ENCODE assay signal across 8 cellular contexts in the genomic region with DNA sequence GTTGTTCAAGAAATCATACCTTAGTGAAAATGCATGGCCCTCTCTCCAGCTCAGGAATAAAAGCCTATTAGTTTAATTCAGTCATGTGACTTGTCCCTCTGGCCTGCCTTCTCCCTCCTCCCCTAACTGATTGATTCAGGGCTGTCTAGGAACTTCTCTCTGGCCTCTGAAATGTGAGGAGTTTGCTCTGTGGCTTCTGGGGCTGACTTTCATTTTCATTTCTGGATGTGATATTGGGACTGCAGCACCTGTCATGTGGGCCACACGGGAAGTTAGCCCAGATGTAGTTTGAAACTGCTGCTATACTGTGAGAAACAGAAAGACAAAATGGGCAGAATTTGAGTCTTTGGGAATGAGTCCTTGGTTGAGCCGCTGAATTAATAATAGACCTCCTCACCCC. TPM values are rescaled to one million over a fixed set of nuclear protein-coding genes. Genes with fewer than 3 reads are reported as not detected.
DNase-seq lines count a peak whose midpoint lies in the region; ATAC-seq and TF ChIP-seq lines count a peak whose summit lies in the region.

No MANE protein-coding gene starts in this region.

- peak overlapping the region; percentile 86 to 96 (median 91) for H3K27ac Mint-ChIP-seq in IgD-negative memory B cell
- peak overlapping the region; percentile 89 for H3K27ac Mint-ChIP-seq in activated B cell treated with CpG ODN at 0.5 μM for 24 hours

- H3K4me3 Mint-ChIP-seq in IgD-negative memory B cell (peak overlapping the region; percentile 54 to 88 (median 72)), activated B cell treated with CpG ODN at 0.5 μM for 24 hours (peak overlapping the region; percentile 76)

- H3K36me3 ChIP-seq in endocrine pancreas (ENCODE audit: control insufficient read depth, insufficient read depth, low read length) (no peaks in the 10 kb centered on the region), spleen (peaks cover 0 to 9% (median 0%) of the 10 kb centered on the region in 6 donors), aorta (ENCODE audit: control insufficient read depth in 1 of 2, insufficient read depth in 2 of 2, low read length in 1 of 2) (no peaks in the 10 kb centered on the region)

- no peak for TF ChIP-seq POLR2A in spleen (IDR thresholded peaks at IDR 0.05)

- H3K27me3 Mint-ChIP-seq in IgD-negative memory B cell (no peaks in the 10 kb centered on the region), activated B cell treated with CpG ODN at 0.5 μM for 24 hours (no peaks in the 10 kb centered on the region)

- WGBS in spleen, 5 donors = 14 to 23% (median 19%) methylated on average over 2 of the region's 2 CpGs
- WGBS in aorta, 2 donors = 63 to 77% methylated on average over 2 of the region's 2 CpGs

- H3K27ac ChIP-seq in spleen = peak overlapping the region in 7 of 8 donors; percentile 52 to 80 (median 69)
- H3K27ac ChIP-seq in aorta (ENCODE audit: low read depth in 1 of 2, low read length in 2 of 2) = no peak overlapping the region

- DNase-seq in activated B cell treated with CpG ODN at 0.5 μM for 24 hours (no peak), spleen (no peak), NCI-H1105 (lab: John Stamatoyannopoulos, UW) (no peak), aorta (no peak)

- no peak overlapping the region for H3K9ac ChIP-seq in endocrine pancreas (ENCODE audit: control insufficient read depth, insufficient read depth, low read length)

- H3K9me3 Mint-ChIP-seq in IgD-negative memory B cell = no peaks in the 10 kb centered on the region
- H3K9me3 Mint-ChIP-seq in activated B cell treated with CpG ODN at 0.5 μM for 24 hours = no peaks in the 10 kb centered on the region

- H3K9me3 ChIP-seq in endocrine pancreas (ENCODE audit: control insufficient read depth, low read length) = no peaks in the 10 kb centered on the region
- H3K9me3 ChIP-seq in spleen = no peaks in the 10 kb centered on the region
- no peaks in the 10 kb centered on the region for H3K9me3 ChIP-seq in aorta (ENCODE audit: control insufficient read depth, low read length)

- H3K27me3 ChIP-seq in endocrine pancreas (ENCODE audit: control insufficient read depth, insufficient read depth, low read length) (no peaks in the 10 kb centered on the region), spleen (replicated peaks in 1 of 7) (no peaks in the 10 kb centered on the region), aorta (ENCODE audit: control insufficient read depth in 1 of 2, insufficient read depth in 2 of 2, low read length in 1 of 2) (no peaks in the 10 kb centered on the region)

- ATAC-seq in GM21528 (IDR thresholded peaks at IDR 0.05; ENCODE audit: low FRiP score, unreplicated experiment) = peak; percentile 97
- ATAC-seq in activated B cell treated with CpG ODN at 0.5 μM for 24 hours (ENCODE audit: low read depth) = peak; percentile 94
- ATAC-seq in aorta (ENCODE audit: low FRiP score) = no peak

- TF ChIP-seq CTCF in activated B cell treated with CpG ODN at 0.5 μM for 24 hours (IDR thresholded peaks at IDR 0.05) (no peak), spleen (IDR thresholded peaks at IDR 0.05 in 8 of 11, conservative IDR thresholded peaks at IDR 0.05 in 3 of 11) (no peak)

- H3K4me3 ChIP-seq in GM08714 (ENCODE audit: low read length) (peak overlapping the region; percentile 55), endocrine pancreas (ENCODE audit: control insufficient read depth, insufficient read depth, low read length) (peak overlapping the region; percentile 78), spleen (peak overlapping the region in 4 of 8 donors; percentile 5 to 51 (median 15)), aorta (ENCODE audit: low read length in 2 of 2) (no peak overlapping the region)

- H3K4me1 Mint-ChIP-seq in IgD-negative memory B cell = peaks cover 31 to 59% (median 44%) of the 10 kb centered on the region in 3 donors
- peaks cover 68% of the 10 kb centered on the region for H3K4me1 Mint-ChIP-seq in activated B cell treated with CpG ODN at 0.5 μM for 24 hours

- CTCF ChIA-PET in activated B cell treated with CpG ODN at 0.5 μM for 24 hours (lab: Charles Lee) = interaction anchor here (0.8 kb wide), 1 partner anchor 47 kb away, joined by 3 read pairs; no protein-coding TSS in a partner anchor

- H3K4me1 ChIP-seq in endocrine pancreas (ENCODE audit: control insufficient read depth, insufficient read depth, low read length) (peaks cover 12% of the 10 kb centered on the region), spleen (peaks cover 20 to 100% (median 75%) of the 10 kb centered on the region in 6 donors), aorta (ENCODE audit: control insufficient read depth in 1 of 2, insufficient read depth in 2 of 2, low read length in 2 of 2) (no peaks in the 10 kb centered on the region)

- intact Hi-C loops in activated B cell treated with CpG ODN at 0.5 μM for 24 hours (cut with micrococcal nuclease) (loop anchor here (1.0 to 5.0 kb wide), 2 partner anchors 41 to 43 kb away; no protein-coding TSS in a partner anchor), spleen (cut with DNase I; ENCODE audit: low total_unique reads) (no loop called here), aorta (cut with DNase I) (no loop called here)

- POLR2A ChIA-PET in activated B cell treated with CpG ODN at 0.5 μM for 24 hours (lab: Charles Lee) = no interaction called here

- H3K36me3 Mint-ChIP-seq in IgD-negative memory B cell = peaks cover 3% of the 10 kb centered on the region
- H3K36me3 Mint-ChIP-seq in activated B cell treated with CpG ODN at 0.5 μM for 24 hours (ENCODE audit: low read depth) = peaks cover 11% of the 10 kb centered on the region

RNA-seq across cellular contexts. Expression of a gene that starts 44.8 kb away (rescaled TPM):
- 34.1 TPM for polyA plus RNA-seq in IgD-negative memory B cell
- total RNA-seq in activated B cell treated with CpG ODN at 0.5 μM for 24 hours = 39.3 and 56.0 TPM in 2 replicates
- 100 to 1,000 TPM in 4 of 7 donors, 10 to 100 TPM in 3; 87.9 to 137 (median 104) TPM for total RNA-seq in spleen
- 10 to 100 TPM; 14.8 to 17.6 (median 15.2) TPM for polyA plus RNA-seq in spleen
- total RNA-seq in aorta = 10 to 100 TPM; 28.2 to 47.6 TPM
- 10 to 100 TPM in 1 of 2 donors, 1 to 10 TPM in 1; 5.3 to 10.8 TPM for polyA plus RNA-seq in aorta

Comparison
In these comparisons a context has a peak if more than half of its experiments do, and no peak if none do; other contexts are left out.
1. H3K4me3 ChIP-seq: peak in GM08714 (single experiment) and endocrine pancreas (single experiment); none in aorta (0 of 2).
2. H3K27ac ChIP-seq: peak in spleen (7 of 8); none in aorta (0 of 2).